Comparison of ENCODE assay signal across 24 cellular contexts in the genomic region with DNA sequence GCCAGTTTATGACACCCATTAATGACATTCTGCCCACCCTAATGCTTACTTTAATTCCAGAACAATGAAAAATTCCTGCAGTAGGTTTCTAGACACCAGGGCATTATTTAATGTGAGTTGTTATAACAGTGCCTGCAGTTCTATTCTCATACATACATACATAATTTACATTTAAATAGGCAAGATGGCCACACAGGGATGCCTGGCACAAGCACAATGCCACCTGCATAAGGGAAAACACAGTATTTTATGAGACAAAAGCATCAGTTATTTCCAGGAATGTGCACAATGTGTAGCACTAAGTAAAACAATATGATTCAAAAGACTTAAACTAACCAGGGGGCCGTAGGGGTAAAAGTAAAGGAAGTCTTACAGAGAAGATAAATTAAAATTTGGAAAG.
DNase-seq lines count a peak whose midpoint lies in the region; ATAC-seq and TF ChIP-seq lines count a peak whose summit lies in the region.
"Had no signal": no experiment of that assay in that cellular context is flagged by ENCODE, and none has a peak within 500 bp of the region (broad histone marks: within the 10 kb centered on the region; RNA-seq: fewer than 3 reads in every experiment).

No MANE protein-coding gene starts in this region.

- no peak overlapping the region for H3K56ac ChIP-seq in H9 (ENCODE audit: insufficient read length, low read depth, low read length)

- H3K23me2 ChIP-seq in H9 (ENCODE audit: insufficient read length, low read depth, low read length, poor library complexity, severe bottlenecking) = no peaks in the 10 kb centered on the region

- H2BK5ac ChIP-seq in H9 (ENCODE audit: insufficient read length, low read length) = no peak overlapping the region

- WGBS in H9 (ENCODE audit: extremely low coverage, insufficient read length, low lambda C conversion rate) = no CpG with 5 or more reads among the region's 1 CpG
- no CpG with 5 or more reads among the region's 1 CpG for WGBS in HUES64
- WGBS in endodermal cell (ENCODE audit: insufficient coverage in 1 of 2, insufficient read length in 1 of 2), 2 experiments = no CpG with 5 or more reads among the region's 1 CpG

- no peak overlapping the region for H2BK120ac ChIP-seq in H9 (ENCODE audit: low read depth, low read length, poor library complexity, severe bottlenecking)

- no peak overlapping the region for H4K8ac ChIP-seq in H9 (replicated peaks; ENCODE audit: insufficient read length, low read depth, low read length)

- H3K14ac ChIP-seq in H9 (ENCODE audit: insufficient read depth, low read length) = no peak overlapping the region

- no peak overlapping the region for H3K18ac ChIP-seq in H9 (ENCODE audit: insufficient read length, low read depth, low read length)

- H2BK15ac ChIP-seq in H9 (ENCODE audit: low read depth, low read length) = no peak overlapping the region

- peaks cover 2% of the 10 kb centered on the region; the same call in 1 of the 2 replicates for H3K4me1 ChIP-seq in H9 (ENCODE audit: insufficient read depth, low read length)
- peaks cover 19% of the 10 kb centered on the region for H3K4me1 ChIP-seq in HUES64 (ENCODE audit: insufficient read depth, low read length)
- no peaks in the 10 kb centered on the region for H3K4me1 ChIP-seq in endodermal cell (ENCODE audit: control insufficient read depth, insufficient read depth, low read length)
- peaks cover 11% of the 10 kb centered on the region for H3K4me1 ChIP-seq in iPS-18a (ENCODE audit: control insufficient read depth, low read depth, low read length)
- H3K4me1 ChIP-seq: A549 had no signal

- no peaks in the 10 kb centered on the region for H3K27me3 ChIP-seq in H9 (ENCODE audit: insufficient read depth, low read length)
- H3K27me3 ChIP-seq in HUES64 (ENCODE audit: insufficient read depth, low read length) = no peaks in the 10 kb centered on the region
- no peaks in the 10 kb centered on the region for H3K27me3 ChIP-seq in endodermal cell (ENCODE audit: control insufficient read depth, insufficient read depth, low read length, poor library complexity, severe bottlenecking)
- H3K27me3 ChIP-seq in iPS-18a (ENCODE audit: control insufficient read depth, insufficient read depth, low read length) = no peaks in the 10 kb centered on the region
- H3K27me3 ChIP-seq: BE2C; BLaER1 treated with 17β-estradiol and CSF1 and Interleukin-3, amounts not matched to agents 10 nM and 100 nM had no signal

- peak overlapping the region; percentile 32 for H3K4me2 ChIP-seq in H9 (ENCODE audit: insufficient read depth, insufficient read length, low read length)
- H3K4me2 ChIP-seq: A549; BLaER1 treated with 17β-estradiol and CSF1 and Interleukin-3, amounts not matched to agents 10 nM and 100 nM had no signal

- no peak overlapping the region for H3K4me3 Mint-ChIP-seq in H9
- H3K4me3 Mint-ChIP-seq in endodermal cell = no peak overlapping the region
- no peak overlapping the region for H3K4me3 Mint-ChIP-seq in activated CD4-positive, alpha-beta memory T cell treated with anti-CD3 and anti-CD28 coated beads for 36 hours
- H3K4me3 Mint-ChIP-seq: CD14-positive monocyte; CD4-positive, alpha-beta T cell; CD8-positive, alpha-beta memory T cell had no signal

- TF ChIP-seq CTCF in H9 (conservative IDR thresholded peaks at IDR 0.05) (no peak), endodermal cell (conservative IDR thresholded peaks at IDR 0.05) (no peak), RWPE1 (conservative IDR thresholded peaks at IDR 0.05; ENCODE audit: low read depth) (no peak)

- H4K91ac ChIP-seq in H9 (ENCODE audit: insufficient read length, low read depth, low read length) = no peak overlapping the region

- H3K4me1 Mint-ChIP-seq in H9 (peaks cover 16% of the 10 kb centered on the region in 2 experiments), endodermal cell (no peaks in the 10 kb centered on the region)
- H3K4me1 Mint-ChIP-seq in activated CD4-positive, alpha-beta memory T cell treated with anti-CD3 and anti-CD28 coated beads for 36 hours (ENCODE audit: low read depth) = no peaks in the 10 kb centered on the region
- H3K4me1 Mint-ChIP-seq: CD8-positive, alpha-beta memory T cell had no signal

- intact Hi-C loops in activated CD4-positive, alpha-beta memory T cell treated with anti-CD3 and anti-CD28 coated beads for 36 hours (cut with micrococcal nuclease) = no loop called here

- H3K4ac ChIP-seq in H9 (ENCODE audit: low read depth, low read length) = no peak overlapping the region

- no peak overlapping the region for H3K9ac ChIP-seq in H9 (ENCODE audit: extremely low read depth, insufficient read length, low read length)
- H3K9ac ChIP-seq in HUES64 (ENCODE audit: low read depth, low read length) = no peak overlapping the region
- H3K9ac ChIP-seq in endodermal cell (ENCODE audit: extremely low read depth, low read length, poor library complexity, severe bottlenecking) = no peak overlapping the region
- no peak overlapping the region for H3K9ac ChIP-seq in iPS-18a (ENCODE audit: low read length)
- H3K9ac ChIP-seq: BLaER1 treated with 17β-estradiol and CSF1 and Interleukin-3, amounts not matched to agents 10 nM and 100 nM; GM23248 had no signal

- ATAC-seq in GM21723 (IDR thresholded peaks at IDR 0.05; ENCODE audit: unreplicated experiment) = no peak
- ATAC-seq: A549, GM12878, HCT116 had no signal

- peaks cover 10 to 40% (median 19%) of the 10 kb centered on the region in 3 experiments for H3K36me3 Mint-ChIP-seq in H9 (ENCODE audit: insufficient read depth in 1 of 3, low read depth in 3 of 3)
- no peaks in the 10 kb centered on the region for H3K36me3 Mint-ChIP-seq in endodermal cell (ENCODE audit: low read depth)
- no peaks in the 10 kb centered on the region for H3K36me3 Mint-ChIP-seq in activated CD4-positive, alpha-beta memory T cell treated with anti-CD3 and anti-CD28 coated beads for 36 hours
- H3K36me3 Mint-ChIP-seq: CD14-positive monocyte; CD8-positive, alpha-beta memory T cell had no signal

- CTCF ChIA-PET in RWPE1 (lab: Yijun Ruan, JAX) = interaction anchor here (0.6 kb wide), 1 partner anchor 230 kb away, joined by 3 read pairs; no protein-coding TSS in a partner anchor
- CTCF ChIA-PET in activated CD4-positive, alpha-beta memory T cell treated with anti-CD3 and anti-CD28 coated beads for 36 hours (lab: Charles Lee) = no interaction called here

- no peak overlapping the region for H2BK20ac ChIP-seq in H9 (ENCODE audit: low read depth, low read length, poor library complexity, severe bottlenecking)

- POLR2A ChIA-PET in RWPE1 (lab: Yijun Ruan, JAX; ENCODE audit: low non-redundant PET) = no interaction called here
- POLR2A ChIA-PET in activated CD4-positive, alpha-beta memory T cell treated with anti-CD3 and anti-CD28 coated beads for 36 hours (lab: Charles Lee) = no interaction called here

- H3K79me1 ChIP-seq in H9 (ENCODE audit: insufficient read depth, low read depth, low read length, poor library complexity, severe bottlenecking) = no peaks in the 10 kb centered on the region

- no peak for DNase-seq in H9
- DNase-seq in endodermal cell = no peak
- DNase-seq in RWPE1 (ENCODE audit: low spot score) = no peak
- DNase-seq in activated CD4-positive, alpha-beta memory T cell treated with anti-CD3 and anti-CD28 coated beads for 36 hours = no peak
- no peak for DNase-seq in central memory CD4-positive, alpha-beta T cell
- DNase-seq: 8988T; ACHN; AML-193; BE2C; CD4-positive, alpha-beta T cell; CD8-positive, alpha-beta memory T cell; DMS 273 treated with DMSO at 0.1 percent for 48 hours; DMS79; EL; GDM1; GM23248 had no signal

- no peak overlapping the region for H3T11ph ChIP-seq in H9 (ENCODE audit: low read length)

- no peaks in the 10 kb centered on the region for H3K9me3 ChIP-seq in H9 (ENCODE audit: control insufficient read depth, low read depth, low read length)
- no peaks in the 10 kb centered on the region for H3K9me3 ChIP-seq in HUES64 (ENCODE audit: insufficient read depth, low read depth, low read length)
- peaks cover 16% of the 10 kb centered on the region for H3K9me3 ChIP-seq in endodermal cell (ENCODE audit: control insufficient read depth, low read length)
- no peaks in the 10 kb centered on the region for H3K9me3 ChIP-seq in iPS-18a (ENCODE audit: control insufficient read depth, low read depth, low read length)
- H3K9me3 ChIP-seq: A549, BE2C had no signal

- no peak overlapping the region for H3K27ac ChIP-seq in H9 (ENCODE audit: insufficient read length, low read depth, low read length)
- peak overlapping the region; percentile 67; the same call in 1 of the 2 replicates for H3K27ac ChIP-seq in HUES64 (ENCODE audit: low read depth, low read length)
- H3K27ac ChIP-seq in endodermal cell (ENCODE audit: low read depth, low read length) = peak overlapping the region; percentile 8
- H3K27ac ChIP-seq in iPS-18a (ENCODE audit: low read length) = no peak overlapping the region
- no peak overlapping the region for H3K27ac ChIP-seq in RWPE1
- H3K27ac ChIP-seq: A549; BLaER1 treated with 17β-estradiol and CSF1 and Interleukin-3, amounts not matched to agents 10 nM and 100 nM; GM23248 had no signal

- H3K23ac ChIP-seq in H9 (ENCODE audit: insufficient read length, low read depth, low read length) = no peak overlapping the region

- H3K27ac Mint-ChIP-seq in H9 = peak overlapping the region in 2 of 3 experiments; percentile 79; a peak in 4 of 7 replicates
- H3K27ac Mint-ChIP-seq in endodermal cell = no peak overlapping the region
- no peak overlapping the region for H3K27ac Mint-ChIP-seq in activated CD4-positive, alpha-beta memory T cell treated with anti-CD3 and anti-CD28 coated beads for 36 hours
- H3K27ac Mint-ChIP-seq: CD4-positive, alpha-beta T cell; CD8-positive, alpha-beta memory T cell had no signal

- no peak overlapping the region for H2BK12ac ChIP-seq in H9 (ENCODE audit: insufficient read length, low read depth, low read length)

- no peak overlapping the region for H3K4me3 ChIP-seq in HUES64 (ENCODE audit: low read length)
- H3K4me3 ChIP-seq in endodermal cell (ENCODE audit: low read length) = no peak overlapping the region
- H3K4me3 ChIP-seq in iPS-18a (ENCODE audit: low read length) = peak overlapping the region; percentile 5
- H3K4me3 ChIP-seq: A549; BLaER1 treated with 17β-estradiol and CSF1 and Interleukin-3, amounts not matched to agents 10 nM and 100 nM; GM12878; GM23248 had no signal

- H3K9me3 Mint-ChIP-seq in H9 = peaks cover 24 to 32% of the 10 kb centered on the region in 2 experiments
- H3K9me3 Mint-ChIP-seq in endodermal cell = peaks cover 18% of the 10 kb centered on the region
- no peaks in the 10 kb centered on the region for H3K9me3 Mint-ChIP-seq in activated CD4-positive, alpha-beta memory T cell treated with anti-CD3 and anti-CD28 coated beads for 36 hours
- H3K9me3 Mint-ChIP-seq: CD4-positive, alpha-beta T cell had no signal

- H4K20me1 ChIP-seq in H9 (ENCODE audit: control insufficient read depth, insufficient read depth, insufficient read length) = no peaks in the 10 kb centered on the region
- H4K20me1 ChIP-seq: BLaER1 treated with 17β-estradiol and CSF1 and Interleukin-3, amounts not matched to agents 10 nM and 100 nM had no signal

- H3K79me2 ChIP-seq in H9 (ENCODE audit: insufficient read depth, low read length) = no peaks in the 10 kb centered on the region

- H2AK5ac ChIP-seq in H9 (ENCODE audit: insufficient read length, low read length) = no peak overlapping the region

- H2AFZ ChIP-seq in H9 (ENCODE audit: low read length) = no peak overlapping the region
- H2AFZ ChIP-seq: GM23248 had no signal

- H4K5ac ChIP-seq in H9 (ENCODE audit: insufficient read length, low read depth, low read length) = no peak overlapping the region

- H3K27me3 Mint-ChIP-seq in H9 (ENCODE audit: low read depth) = no peaks in the 10 kb centered on the region
- H3K27me3 Mint-ChIP-seq in endodermal cell (ENCODE audit: insufficient read depth) = no peaks in the 10 kb centered on the region
- no peaks in the 10 kb centered on the region for H3K27me3 Mint-ChIP-seq in activated CD4-positive, alpha-beta memory T cell treated with anti-CD3 and anti-CD28 coated beads for 36 hours
- H3K27me3 Mint-ChIP-seq: CD4-positive, alpha-beta T cell; CD8-positive, alpha-beta memory T cell had no signal

- H3K36me3 ChIP-seq in HUES64 (ENCODE audit: insufficient read depth, low read length) (no peaks in the 10 kb centered on the region), endodermal cell (ENCODE audit: control insufficient read depth, insufficient read depth, low read length) (no peaks in the 10 kb centered on the region), iPS-18a (ENCODE audit: control insufficient read depth, low read depth, low read length) (no peaks in the 10 kb centered on the region)
- H3K36me3 ChIP-seq: BE2C; BLaER1 treated with 17β-estradiol and CSF1 and Interleukin-3, amounts not matched to agents 10 nM and 100 nM had no signal

Comparison
In these comparisons a context has a peak if more than half of its experiments do, and no peak if none do; other contexts are left out.
1. H3K27ac ChIP-seq: peak in HUES64 (single experiment) and endodermal cell (single experiment); none in H9 (single experiment), iPS-18a (single experiment) and RWPE1 (single experiment).
2. H3K27ac Mint-ChIP-seq: peak in H9 (2 of 3); none in endodermal cell (single experiment) and activated CD4-positive, alpha-beta memory T cell treated with anti-CD3 and anti-CD28 coated beads for 36 hours (single experiment).